7 cellular contexts compared by ENCODE assay signal in genomic region chr11:1582909-1583308, GRCh38. TPM values are rescaled to one million over a fixed set of nuclear protein-coding genes. Genes with fewer than 3 reads are reported as not detected.
"Had no signal": no experiment of that assay in that cellular context is flagged by ENCODE, and none has a peak within 500 bp of the region (broad histone marks: within the 10 kb centered on the region; RNA-seq: fewer than 3 reads in every experiment).

No MANE protein-coding gene starts in this region.

RNA-seq across cellular contexts. Expression of gene KRTAP5-1, which starts 2.2 kb away (rescaled TPM):
- total RNA-seq: GM23248, GM23338, H1, H4, H7, H9, HFFc6 had no signal
- polyA plus RNA-seq: GM23248, GM23338, H1 had no signal

RNA-seq across cellular contexts. Expression of gene DUSP8, which starts 10.8 kb away (rescaled TPM):
- polyA plus RNA-seq: GM23248 had no signal

RNA-seq across cellular contexts. Expression of gene KRTAP5-2, which starts 15.2 kb away (rescaled TPM):
- total RNA-seq: GM23248, GM23338, H1, H4, H7, H9, HFFc6 had no signal
- polyA plus RNA-seq: GM23248, GM23338, H1 had no signal

RNA-seq across cellular contexts. Expression of gene KRTAP5-3, which starts 25.4 kb away (rescaled TPM):
- total RNA-seq: GM23248, GM23338, H1, H4, H7, H9, HFFc6 had no signal
- polyA plus RNA-seq: GM23248, GM23338, H1 had no signal

RNA-seq across cellular contexts. Expression of gene KRTAP5-4, which starts 39.0 kb away (rescaled TPM):
- total RNA-seq: GM23248, GM23338, H1, H4, H7, H9, HFFc6 had no signal
- polyA plus RNA-seq: GM23248, GM23338, H1 had no signal
